ENCODE assay signal across 11 cellular contexts in genomic region chr1:59432531-59433439, GRCh38.
DNase-seq lines count a peak whose midpoint lies in the region; ATAC-seq and TF ChIP-seq lines count a peak whose summit lies in the region.
"Had no signal": no experiment of that assay in that cellular context is flagged by ENCODE, and none has a peak within 500 bp of the region (broad histone marks: within the 10 kb centered on the region; RNA-seq: fewer than 3 reads in every experiment).

No MANE protein-coding gene starts in this region.

- H3K4me1 Mint-ChIP-seq in activated CD4-positive, alpha-beta memory T cell treated with anti-CD3 and anti-CD28 coated beads for 36 hours (ENCODE audit: low read depth) = peaks cover 27% of the 10 kb centered on the region
- H3K4me1 Mint-ChIP-seq in activated CD4-positive, alpha-beta memory T cell treated with anti-CD3 and anti-CD28 coated beads, Interleukin-2, amount 10 ng/mL, durations not matched to agents 7 days and 5 days = peaks cover 13% of the 10 kb centered on the region
- peaks cover 12% of the 10 kb centered on the region for H3K4me1 Mint-ChIP-seq in activated T-helper 17 cell treated with anti-CD3 and anti-CD28 coated beads, Interleukin-2, amount 50 U/mL, for 72 hours

- TF ChIP-seq POLR2A in suprapubic skin (IDR thresholded peaks at IDR 0.05) = no peak

- peak; percentile 15 for DNase-seq in activated CD4-positive, alpha-beta memory T cell treated with anti-CD3 and anti-CD28 coated beads for 36 hours
- DNase-seq in activated CD4-positive, alpha-beta memory T cell treated with anti-CD3 and anti-CD28 coated beads, Interleukin-2, amount 10 ng/mL, durations not matched to agents 7 days and 5 days = no peak
- DNase-seq in suprapubic skin (ENCODE audit: low spot score in 2 of 2) (no peak), CD1c-positive myeloid dendritic cell (ENCODE audit: extremely low spot score) (no peak), AG08396 (ENCODE audit: low spot score) (no peak), NCI-H510A (lab: John Stamatoyannopoulos, UW) (no peak)
- DNase-seq: stimulated activated CD4-positive, alpha-beta T cell treated with anti-CD3 and anti-CD28 coated beads, Interleukin-1b, Interleukin-23, amount 100 ng/mL, for 48 hours had no signal

- H3K9me3 Mint-ChIP-seq in activated CD4-positive, alpha-beta memory T cell treated with anti-CD3 and anti-CD28 coated beads for 36 hours = no peaks in the 10 kb centered on the region
- peaks cover 6% of the 10 kb centered on the region for H3K9me3 Mint-ChIP-seq in activated CD4-positive, alpha-beta memory T cell treated with anti-CD3 and anti-CD28 coated beads, Interleukin-2, amount 10 ng/mL, durations not matched to agents 7 days and 5 days
- H3K9me3 Mint-ChIP-seq in activated T-helper 17 cell treated with anti-CD3 and anti-CD28 coated beads, Interleukin-2, amount 50 U/mL, for 72 hours = no peaks in the 10 kb centered on the region
- H3K9me3 Mint-ChIP-seq: IgD-negative memory B cell had no signal

- no peaks in the 10 kb centered on the region for H3K27me3 ChIP-seq in suprapubic skin
- H3K27me3 ChIP-seq: foreskin keratinocyte had no signal

- H3K4me3 ChIP-seq in suprapubic skin = no peak overlapping the region

- no peak for TF ChIP-seq CTCF in suprapubic skin (IDR thresholded peaks at IDR 0.05)

- H3K27me3 Mint-ChIP-seq in activated CD4-positive, alpha-beta memory T cell treated with anti-CD3 and anti-CD28 coated beads for 36 hours = no peaks in the 10 kb centered on the region
- no peaks in the 10 kb centered on the region for H3K27me3 Mint-ChIP-seq in activated CD4-positive, alpha-beta memory T cell treated with anti-CD3 and anti-CD28 coated beads, Interleukin-2, amount 10 ng/mL, durations not matched to agents 7 days and 5 days
- H3K27me3 Mint-ChIP-seq in activated T-helper 17 cell treated with anti-CD3 and anti-CD28 coated beads, Interleukin-2, amount 50 U/mL, for 72 hours = no peaks in the 10 kb centered on the region
- H3K27me3 Mint-ChIP-seq: IgD-negative memory B cell had no signal

- 75% methylated on average over 6 of the region's 6 CpGs for WGBS in suprapubic skin

- POLR2A ChIA-PET in activated CD4-positive, alpha-beta memory T cell treated with anti-CD3 and anti-CD28 coated beads for 36 hours (lab: Charles Lee) = interaction anchor here (0.7 to 1.0 kb wide), 3 partner anchors 11 to 677 kb away, joined by 3 read pairs; no protein-coding TSS in a partner anchor
- POLR2A ChIA-PET in activated CD4-positive, alpha-beta memory T cell treated with anti-CD3 and anti-CD28 coated beads, Interleukin-2, amount 10 ng/mL, durations not matched to agents 7 days and 5 days (lab: Charles Lee) = no interaction called here

- TF ChIP-seq EP300 in suprapubic skin (IDR thresholded peaks at IDR 0.05) = no peak

- H3K4me1 ChIP-seq in suprapubic skin = peaks cover 20% of the 10 kb centered on the region

- peak overlapping the region; percentile 19 for H3K27ac Mint-ChIP-seq in activated CD4-positive, alpha-beta memory T cell treated with anti-CD3 and anti-CD28 coated beads for 36 hours
- H3K27ac Mint-ChIP-seq in activated CD4-positive, alpha-beta memory T cell treated with anti-CD3 and anti-CD28 coated beads, Interleukin-2, amount 10 ng/mL, durations not matched to agents 7 days and 5 days = no peak overlapping the region
- H3K27ac Mint-ChIP-seq in activated T-helper 17 cell treated with anti-CD3 and anti-CD28 coated beads, Interleukin-2, amount 50 U/mL, for 72 hours = peak overlapping the region; percentile 64
- H3K27ac Mint-ChIP-seq: IgD-negative memory B cell had no signal

- H3K9me3 ChIP-seq in suprapubic skin = no peaks in the 10 kb centered on the region

- no peak overlapping the region for H3K4me3 Mint-ChIP-seq in activated CD4-positive, alpha-beta memory T cell treated with anti-CD3 and anti-CD28 coated beads for 36 hours
- H3K4me3 Mint-ChIP-seq in activated CD4-positive, alpha-beta memory T cell treated with anti-CD3 and anti-CD28 coated beads, Interleukin-2, amount 10 ng/mL, durations not matched to agents 7 days and 5 days = no peak overlapping the region
- peak overlapping the region; percentile 19 for H3K4me3 Mint-ChIP-seq in activated T-helper 17 cell treated with anti-CD3 and anti-CD28 coated beads, Interleukin-2, amount 50 U/mL, for 72 hours

- intact Hi-C loops in activated CD4-positive, alpha-beta memory T cell treated with anti-CD3 and anti-CD28 coated beads for 36 hours (cut with micrococcal nuclease) = loop anchor here (1.0 to 10.0 kb wide), 8 partner anchors 45 to 1886 kb away; partner anchors contain the start of gene JUN

- peak overlapping the region; percentile 36 for H3K27ac ChIP-seq in suprapubic skin

- peak; percentile 91 for ATAC-seq in HG02970 (IDR thresholded peaks at IDR 0.05; ENCODE audit: low FRiP score, unreplicated experiment)
- peak; percentile 92 for ATAC-seq in activated T-helper 17 cell treated with anti-CD3 and anti-CD28 coated beads, Interleukin-2, amount 50 U/mL, for 72 hours (replicated peaks)

- H3K36me3 Mint-ChIP-seq in activated CD4-positive, alpha-beta memory T cell treated with anti-CD3 and anti-CD28 coated beads for 36 hours = no peaks in the 10 kb centered on the region
- H3K36me3 Mint-ChIP-seq in activated CD4-positive, alpha-beta memory T cell treated with anti-CD3 and anti-CD28 coated beads, Interleukin-2, amount 10 ng/mL, durations not matched to agents 7 days and 5 days (ENCODE audit: low read depth) = no peaks in the 10 kb centered on the region
- no peaks in the 10 kb centered on the region for H3K36me3 Mint-ChIP-seq in activated T-helper 17 cell treated with anti-CD3 and anti-CD28 coated beads, Interleukin-2, amount 50 U/mL, for 72 hours (ENCODE audit: low read depth)

- CTCF ChIA-PET in activated CD4-positive, alpha-beta memory T cell treated with anti-CD3 and anti-CD28 coated beads for 36 hours (lab: Charles Lee) = interaction anchor here (0.7 kb wide), 1 partner anchor 72 kb away, joined by 3 read pairs; no protein-coding TSS in a partner anchor
- CTCF ChIA-PET in activated CD4-positive, alpha-beta memory T cell treated with anti-CD3 and anti-CD28 coated beads, Interleukin-2, amount 10 ng/mL, durations not matched to agents 7 days and 5 days (lab: Charles Lee) = no interaction called here

- H3K36me3 ChIP-seq in suprapubic skin = no peaks in the 10 kb centered on the region
